In the genomic region with DNA sequence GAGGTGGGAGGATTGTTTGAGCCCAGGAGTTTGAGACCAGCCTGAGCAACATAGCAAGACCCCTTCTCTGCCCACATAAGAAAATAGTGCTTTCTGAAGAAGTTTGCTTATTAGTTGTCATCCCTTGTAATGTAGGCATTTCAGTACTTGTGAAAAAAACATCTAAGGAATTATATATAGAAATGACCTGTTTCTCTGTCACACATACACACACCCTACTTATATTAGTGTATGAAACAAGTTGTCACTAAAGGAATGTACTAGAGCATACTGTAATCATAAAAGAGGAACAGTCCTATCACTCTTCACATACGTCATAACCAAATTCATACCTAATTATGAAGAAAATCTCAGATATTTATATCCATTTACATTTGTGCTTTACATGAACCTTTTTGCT, we compare ENCODE assay signal across 20 cellular contexts.
"Had no signal": no experiment of that assay in that cellular context is flagged by ENCODE, and none has a peak within 500 bp of the region (broad histone marks: within the 10 kb centered on the region; RNA-seq: fewer than 3 reads in every experiment).

No MANE protein-coding gene starts in this region.

- H3K27ac Mint-ChIP-seq: nephron had no signal

- H3K27me3 Mint-ChIP-seq: effector memory CD8-positive, alpha-beta T cell; progenitor cell of endocrine pancreas had no signal

- H3K27me3 ChIP-seq: ascending aorta, foreskin keratinocyte, stomach, testis, upper lobe of left lung had no signal

- H3K9me3 Mint-ChIP-seq: effector memory CD8-positive, alpha-beta T cell; nephron had no signal

- ATAC-seq: effector memory CD8-positive, alpha-beta T cell; foreskin keratinocyte; left ventricle myocardium superior; right cardiac atrium had no signal

- H3K4me3 Mint-ChIP-seq: effector memory CD8-positive, alpha-beta T cell; nephron had no signal

- H3K4me1 Mint-ChIP-seq: nephron had no signal

- H3K4me3 ChIP-seq: ascending aorta, skin epidermis, stomach, testis, upper lobe of left lung had no signal

- DNase-seq: activated CD4-positive, alpha-beta T cell treated with anti-CD3 and anti-CD28 coated beads for 4 hours; activated gamma-delta T cell; dermis blood vessel endothelial cell; effector memory CD8-positive, alpha-beta T cell; foreskin keratinocyte; glutamatergic neuron; kidney glomerular epithelial cell; left ventricle myocardium superior; mesenchymal stem cell; occipital lobe; right cardiac atrium; stimulated activated CD4-positive, alpha-beta T cell treated with anti-CD3 and anti-CD28 coated beads, Interleukin-15, amount 100 ng/mL, for 24 hours; stimulated activated CD4-positive, alpha-beta T cell treated with anti-CD3 and anti-CD28 coated beads, Interleukin-4, amount 100 ng/mL, for 1 hour; stomach; testis; upper lobe of left lung had no signal
